In the genomic region with DNA sequence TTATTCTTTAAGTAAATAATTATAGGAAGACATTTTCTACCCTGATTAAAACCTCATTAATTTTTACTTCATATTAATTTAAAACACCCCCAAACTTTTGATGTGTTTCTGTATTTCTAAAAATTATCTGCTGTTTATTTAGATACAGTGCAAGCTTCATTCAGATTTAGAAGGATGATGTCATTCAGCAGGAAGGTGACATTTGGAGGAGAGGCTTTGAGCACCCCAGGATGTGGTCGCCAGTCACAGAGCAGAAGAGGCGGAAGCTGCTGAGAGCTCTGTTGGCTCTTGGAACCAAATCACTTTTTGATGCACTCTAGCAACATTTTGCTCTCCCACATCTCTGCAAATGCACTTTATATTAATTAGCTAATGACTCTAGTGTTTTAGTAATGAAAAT, we compare ENCODE assay signal across 8 cellular contexts.
A peak's percentile ranks its signal among the peaks of the same experiment; 100 is the strongest.
DNase-seq lines count a peak whose midpoint lies in the region.

No MANE protein-coding gene starts in this region.

- H3K4me1 Mint-ChIP-seq in activated T-helper 2 cell treated with anti-CD3 and anti-CD28 coated beads, Interferon-gamma antibody, Interleukin-2, Interleukin-4, amounts not matched to agents 10 μg/mL and 5 μg/mL and 100 μg/mL, durations not matched to agents 14 hours and 24 hours and 36 hours (ENCODE audit: low read depth) = peaks cover 14% of the 10 kb centered on the region

- no peaks in the 10 kb centered on the region for H3K9me2 ChIP-seq in Karpas-422 (replicated peaks; ENCODE audit: insufficient read depth, low read length)

- no peak overlapping the region for H3K27ac ChIP-seq in Karpas-422 (ENCODE audit: low read length)

- no peak overlapping the region for H3K27ac Mint-ChIP-seq in activated T-helper 2 cell treated with anti-CD3 and anti-CD28 coated beads, Interferon-gamma antibody, Interleukin-2, Interleukin-4, amounts not matched to agents 10 μg/mL and 5 μg/mL and 100 μg/mL, durations not matched to agents 14 hours and 24 hours and 36 hours

- no peaks in the 10 kb centered on the region for H3K36me3 Mint-ChIP-seq in activated T-helper 2 cell treated with anti-CD3 and anti-CD28 coated beads, Interferon-gamma antibody, Interleukin-2, Interleukin-4, amounts not matched to agents 10 μg/mL and 5 μg/mL and 100 μg/mL, durations not matched to agents 14 hours and 24 hours and 36 hours (ENCODE audit: low read depth)

- intact Hi-C loops in activated T-helper 2 cell treated with anti-CD3 and anti-CD28 coated beads, Interferon-gamma antibody, Interleukin-2, Interleukin-4, amounts not matched to agents 10 μg/mL and 5 μg/mL and 100 μg/mL, durations not matched to agents 14 hours and 24 hours and 36 hours (cut with micrococcal nuclease) = no loop called here

- H3K9ac ChIP-seq in Karpas-422 (ENCODE audit: low read length) = no peak overlapping the region

- H3K79me2 ChIP-seq in Karpas-422 (ENCODE audit: low read length) = no peaks in the 10 kb centered on the region

- no peaks in the 10 kb centered on the region for H3K27me3 Mint-ChIP-seq in activated T-helper 2 cell treated with anti-CD3 and anti-CD28 coated beads, Interferon-gamma antibody, Interleukin-2, Interleukin-4, amounts not matched to agents 10 μg/mL and 5 μg/mL and 100 μg/mL, durations not matched to agents 14 hours and 24 hours and 36 hours (ENCODE audit: low read depth)

- DNase-seq in stimulated activated CD4-positive, alpha-beta T cell treated with anti-CD3 and anti-CD28 coated beads, Interleukin-12 subunit alpha, Interleukin-12 subunit beta, amount 100 ng/mL, for 48 hours (ENCODE audit: low read depth in 2 of 3, low spot score in 1 of 3) = peak in 2 of 3 donors; percentile 1
- no peak for DNase-seq in stimulated activated CD4-positive, alpha-beta T cell treated with anti-CD3 and anti-CD28 coated beads, Interleukin-12 subunit alpha, Interleukin-12 subunit beta, amount 100 ng/mL, for 4 hours
- peak; percentile 55 to 69 for DNase-seq in Kasumi-1 (lab: John Stamatoyannopoulos, UW)
- DNase-seq in activated T-helper 2 cell treated with anti-CD3 and anti-CD28 coated beads, Interferon-gamma antibody, Interleukin-2, Interleukin-4, amounts not matched to agents 10 μg/mL and 5 μg/mL and 100 μg/mL, durations not matched to agents 14 hours and 24 hours and 36 hours (ENCODE audit: low spot score) = peak; percentile 37
- peak; percentile 17 for DNase-seq in stimulated activated CD8-positive, alpha-beta memory T cell treated with anti-CD3 and anti-CD28 coated beads, Interleukin-12 subunit alpha, Interleukin-12 subunit beta, amount 100 ng/mL, for 4 hours (ENCODE audit: low read depth)
- no peak for DNase-seq in NCI-H526 (lab: John Stamatoyannopoulos, UW)
- DNase-seq in Karpas-422 = no peak
- DNase-seq in globus pallidus (ENCODE audit: low spot score) = no peak

- H2AFZ ChIP-seq in Karpas-422 (ENCODE audit: low read length) = no peak overlapping the region

- H3K4me1 ChIP-seq in Karpas-422 (ENCODE audit: low read length) = no peaks in the 10 kb centered on the region

- peaks cover 6% of the 10 kb centered on the region for H3K9me3 Mint-ChIP-seq in activated T-helper 2 cell treated with anti-CD3 and anti-CD28 coated beads, Interferon-gamma antibody, Interleukin-2, Interleukin-4, amounts not matched to agents 10 μg/mL and 5 μg/mL and 100 μg/mL, durations not matched to agents 14 hours and 24 hours and 36 hours

- no peaks in the 10 kb centered on the region for H3K27me3 ChIP-seq in Karpas-422 (ENCODE audit: low read length)

- H3K36me3 ChIP-seq in Karpas-422 (ENCODE audit: insufficient read depth, low read length) = no peaks in the 10 kb centered on the region

- H3K4me3 Mint-ChIP-seq in activated T-helper 2 cell treated with anti-CD3 and anti-CD28 coated beads, Interferon-gamma antibody, Interleukin-2, Interleukin-4, amounts not matched to agents 10 μg/mL and 5 μg/mL and 100 μg/mL, durations not matched to agents 14 hours and 24 hours and 36 hours (ENCODE audit: low read depth) = no peak overlapping the region

- no peak overlapping the region for H3K4me2 ChIP-seq in Karpas-422 (ENCODE audit: low read depth, low read length, poor library complexity, severe bottlenecking)

- peaks cover 14% of the 10 kb centered on the region for H3K9me3 ChIP-seq in Karpas-422 (ENCODE audit: low read length)

- H4K20me1 ChIP-seq in Karpas-422 (ENCODE audit: insufficient read depth, low read depth, low read length) = no peaks in the 10 kb centered on the region

- H3K4me3 ChIP-seq in Karpas-422 (ENCODE audit: low read length) = no peak overlapping the region

Comparison
In these comparisons a context has a peak if more than half of its experiments do, and no peak if none do; other contexts are left out.
1. DNase-seq: peak in stimulated activated CD4-positive, alpha-beta T cell treated with anti-CD3 and anti-CD28 coated beads, Interleukin-12 subunit alpha, Interleukin-12 subunit beta, amount 100 ng/mL, for 48 hours (2 of 3), Kasumi-1 (2 of 2), activated T-helper 2 cell treated with anti-CD3 and anti-CD28 coated beads, Interferon-gamma antibody, Interleukin-2, Interleukin-4, amounts not matched to agents 10 μg/mL and 5 μg/mL and 100 μg/mL, durations not matched to agents 14 hours and 24 hours and 36 hours (single experiment) and stimulated activated CD8-positive, alpha-beta memory T cell treated with anti-CD3 and anti-CD28 coated beads, Interleukin-12 subunit alpha, Interleukin-12 subunit beta, amount 100 ng/mL, for 4 hours (single experiment); none in stimulated activated CD4-positive, alpha-beta T cell treated with anti-CD3 and anti-CD28 coated beads, Interleukin-12 subunit alpha, Interleukin-12 subunit beta, amount 100 ng/mL, for 4 hours (single experiment), NCI-H526 (0 of 2), Karpas-422 (single experiment) and globus pallidus (single experiment).